8 cellular contexts compared by ENCODE assay signal in genomic region chr2:178072383-178073301, GRCh38. TPM values are rescaled to one million over a fixed set of nuclear protein-coding genes. Genes with fewer than 3 reads are reported as not detected.
DNase-seq lines count a peak whose midpoint lies in the region; ATAC-seq and TF ChIP-seq lines count a peak whose summit lies in the region.

Gene PDE11A, minus strand, starts transcription at chr2:178072777. Its CDS starts 340 bp downstream, at chr2:178072437.

- DNase-seq in GM13976 (ENCODE audit: low spot score) (peak; percentile 39), NCI-H748 treated with DMSO at 0.1 percent for 48 hours (lab: John Stamatoyannopoulos, UW) (peak; percentile 82), head of caudate nucleus (peak in 38 of 42 donors; percentile 2 to 52 (median 18)), omental fat pad (ENCODE audit: low spot score) (peak; percentile 35), aorta (peak; percentile 90 to 94)
- DNase-seq in activated naive CD4-positive, alpha-beta T cell treated with anti-CD3 and anti-CD28 coated beads, Interleukin-2, amount 50 U/mL, for 16 hours = peak; percentile 27
- no peak for DNase-seq in effector CD8-positive, alpha-beta T cell (lab: John Stamatoyannopoulos, UW)

- in situ Hi-C loops in GM13976 (cut with MboI; ENCODE audit: low sequenced_read_pairs, unreplicated experiment) = no loop called here

- peak within 1 kb of the TSS; percentile 3 to 9 for H3K4me3 ChIP-seq in aorta (ENCODE audit: low read length in 2 of 2)

- no peak within 1 kb of the TSS for H3K27ac ChIP-seq in aorta (ENCODE audit: low read depth in 1 of 2, low read length in 2 of 2)

- H3K9me3 ChIP-seq in aorta (ENCODE audit: control insufficient read depth, low read length) = no peaks in the 10 kb centered on the region

- intact Hi-C loops in head of caudate nucleus (cut with DNase I) = no loop called here
- intact Hi-C loops in aorta (cut with DNase I) = no loop called here

- TF ChIP-seq CTCF in GM13976 (IDR thresholded peaks at IDR 0.05; ENCODE audit: borderline replicate concordance, control extremely low read depth, extremely low read depth, insufficient read depth, missing control alignments) (no peak), omental fat pad (IDR thresholded peaks at IDR 0.05) (no peak)

- peak; percentile 77 for ATAC-seq in HG03354 (IDR thresholded peaks at IDR 0.05; ENCODE audit: poor library complexity, severe bottlenecking, unreplicated experiment)
- peak; percentile 92 for ATAC-seq in omental fat pad (ENCODE audit: low FRiP score)
- peak; percentile 92 for ATAC-seq in aorta (ENCODE audit: low FRiP score)

- H3K27me3 ChIP-seq in aorta (ENCODE audit: control insufficient read depth in 1 of 2, insufficient read depth in 2 of 2, low read length in 1 of 2) = peaks cover 0 to under 1% of the 10 kb centered on the region in 2 donors

- H3K36me3 ChIP-seq in aorta (ENCODE audit: control insufficient read depth in 1 of 2, insufficient read depth in 2 of 2, low read length in 1 of 2) = no peaks in the 10 kb centered on the region

- no peaks in the 10 kb centered on the region for H3K4me1 ChIP-seq in aorta (ENCODE audit: control insufficient read depth in 1 of 2, insufficient read depth in 2 of 2, low read length in 2 of 2)

- WGBS in aorta, 2 donors = 1% methylated on average over 42 to 44 of the region's 44 CpGs

RNA-seq across cellular contexts. Expression of gene PDE11A, which starts in this region (rescaled TPM):
- under 1 TPM in 2 of 4 donors, not detected in 2; 0.16 to 0.65 TPM for total RNA-seq in omental fat pad
- total RNA-seq in aorta = 1 to 10 TPM in 1 of 2 donors, under 1 TPM in 1; 0.78 to 1.2 TPM
- under 1 TPM; 0.03 to 0.38 TPM for polyA plus RNA-seq in aorta

Comparison
In these comparisons a context has a peak if more than half of its experiments do, and no peak if none do; other contexts are left out.
1. Peak in DNase-seq and ATAC-seq in omental fat pad; RNA of the gene not detected or under 1 TPM.